In the genomic region with DNA sequence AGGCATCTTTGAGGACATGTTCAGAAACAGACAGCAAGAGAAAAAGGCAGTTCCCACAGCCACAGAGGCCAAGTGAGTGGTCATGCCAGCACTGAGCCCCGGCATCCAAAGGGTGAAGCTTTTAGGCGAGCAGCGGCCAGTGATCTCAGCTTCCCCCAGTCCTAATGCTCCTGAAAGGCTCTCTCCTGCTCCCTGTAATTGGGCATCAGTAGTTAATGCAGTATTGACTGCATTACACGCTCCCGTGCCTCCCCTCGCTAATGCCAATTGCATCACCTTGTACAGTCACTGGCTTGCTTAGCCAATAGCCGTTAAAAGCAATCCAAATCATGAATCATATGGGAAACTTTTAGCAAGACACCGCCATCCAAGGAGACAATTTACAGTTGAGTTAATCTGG, we compare ENCODE assay signal across 1 cellular context.
TF ChIP-seq lines count a peak whose summit lies in the region.

No MANE protein-coding gene starts in this region.

TF ChIP-seq in HEK293, 187 proteins besides CTCF, POLR2A, EP300 and RAD21 (continued from another document):
- TF ChIP-seq, protein P1, sequence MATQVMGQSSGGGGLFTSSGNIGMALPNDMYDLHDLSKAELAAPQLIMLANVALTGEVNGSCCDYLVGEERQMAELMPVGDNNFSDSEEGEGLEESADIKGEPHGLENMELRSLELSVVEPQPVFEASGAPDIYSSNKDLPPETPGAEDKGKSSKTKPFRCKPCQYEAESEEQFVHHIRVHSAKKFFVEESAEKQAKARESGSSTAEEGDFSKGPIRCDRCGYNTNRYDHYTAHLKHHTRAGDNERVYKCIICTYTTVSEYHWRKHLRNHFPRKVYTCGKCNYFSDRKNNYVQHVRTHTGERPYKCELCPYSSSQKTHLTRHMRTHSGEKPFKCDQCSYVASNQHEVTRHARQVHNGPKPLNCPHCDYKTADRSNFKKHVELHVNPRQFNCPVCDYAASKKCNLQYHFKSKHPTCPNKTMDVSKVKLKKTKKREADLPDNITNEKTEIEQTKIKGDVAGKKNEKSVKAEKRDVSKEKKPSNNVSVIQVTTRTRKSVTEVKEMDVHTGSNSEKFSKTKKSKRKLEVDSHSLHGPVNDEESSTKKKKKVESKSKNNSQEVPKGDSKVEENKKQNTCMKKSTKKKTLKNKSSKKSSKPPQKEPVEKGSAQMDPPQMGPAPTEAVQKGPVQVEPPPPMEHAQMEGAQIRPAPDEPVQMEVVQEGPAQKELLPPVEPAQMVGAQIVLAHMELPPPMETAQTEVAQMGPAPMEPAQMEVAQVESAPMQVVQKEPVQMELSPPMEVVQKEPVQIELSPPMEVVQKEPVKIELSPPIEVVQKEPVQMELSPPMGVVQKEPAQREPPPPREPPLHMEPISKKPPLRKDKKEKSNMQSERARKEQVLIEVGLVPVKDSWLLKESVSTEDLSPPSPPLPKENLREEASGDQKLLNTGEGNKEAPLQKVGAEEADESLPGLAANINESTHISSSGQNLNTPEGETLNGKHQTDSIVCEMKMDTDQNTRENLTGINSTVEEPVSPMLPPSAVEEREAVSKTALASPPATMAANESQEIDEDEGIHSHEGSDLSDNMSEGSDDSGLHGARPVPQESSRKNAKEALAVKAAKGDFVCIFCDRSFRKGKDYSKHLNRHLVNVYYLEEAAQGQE (tag by site-specific recombination; IDR thresholded peaks at IDR 0.05) = no peak
